Comparison of ENCODE assay signal across 1 cellular context in genomic region chr2:201419986-201420385, GRCh38.
TF ChIP-seq lines count a peak whose summit lies in the region.

No MANE protein-coding gene starts in this region.

TF ChIP-seq in SK-N-SH treated with all-trans-retinoic acid at 6 μM for 48 hours, 23 proteins besides CTCF, POLR2A, EP300 and RAD21 (continued from another document):
- TF ChIP-seq, protein P1, sequence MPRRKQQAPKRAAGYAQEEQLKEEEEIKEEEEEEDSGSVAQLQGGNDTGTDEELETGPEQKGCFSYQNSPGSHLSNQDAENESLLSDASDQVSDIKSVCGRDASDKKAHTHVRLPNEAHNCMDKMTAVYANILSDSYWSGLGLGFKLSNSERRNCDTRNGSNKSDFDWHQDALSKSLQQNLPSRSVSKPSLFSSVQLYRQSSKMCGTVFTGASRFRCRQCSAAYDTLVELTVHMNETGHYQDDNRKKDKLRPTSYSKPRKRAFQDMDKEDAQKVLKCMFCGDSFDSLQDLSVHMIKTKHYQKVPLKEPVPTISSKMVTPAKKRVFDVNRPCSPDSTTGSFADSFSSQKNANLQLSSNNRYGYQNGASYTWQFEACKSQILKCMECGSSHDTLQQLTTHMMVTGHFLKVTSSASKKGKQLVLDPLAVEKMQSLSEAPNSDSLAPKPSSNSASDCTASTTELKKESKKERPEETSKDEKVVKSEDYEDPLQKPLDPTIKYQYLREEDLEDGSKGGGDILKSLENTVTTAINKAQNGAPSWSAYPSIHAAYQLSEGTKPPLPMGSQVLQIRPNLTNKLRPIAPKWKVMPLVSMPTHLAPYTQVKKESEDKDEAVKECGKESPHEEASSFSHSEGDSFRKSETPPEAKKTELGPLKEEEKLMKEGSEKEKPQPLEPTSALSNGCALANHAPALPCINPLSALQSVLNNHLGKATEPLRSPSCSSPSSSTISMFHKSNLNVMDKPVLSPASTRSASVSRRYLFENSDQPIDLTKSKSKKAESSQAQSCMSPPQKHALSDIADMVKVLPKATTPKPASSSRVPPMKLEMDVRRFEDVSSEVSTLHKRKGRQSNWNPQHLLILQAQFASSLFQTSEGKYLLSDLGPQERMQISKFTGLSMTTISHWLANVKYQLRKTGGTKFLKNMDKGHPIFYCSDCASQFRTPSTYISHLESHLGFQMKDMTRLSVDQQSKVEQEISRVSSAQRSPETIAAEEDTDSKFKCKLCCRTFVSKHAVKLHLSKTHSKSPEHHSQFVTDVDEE (CRISPR knock-in tag; IDR thresholded peaks at IDR 0.05), result no peak
- TF ChIP-seq ZFP30 (CRISPR knock-in tag; IDR thresholded peaks at IDR 0.05) (no peak), GLIS3 (CRISPR knock-in tag; IDR thresholded peaks at IDR 0.05) (no peak), ZC3H10 (CRISPR knock-in tag; IDR thresholded peaks at IDR 0.05) (no peak), SNAI2 (CRISPR knock-in tag; IDR thresholded peaks at IDR 0.05) (no peak), ARNTL (CRISPR knock-in tag; IDR thresholded peaks at IDR 0.05; ENCODE audit: borderline replicate concordance, low read depth) (no peak), CSDC2 (CRISPR knock-in tag; IDR thresholded peaks at IDR 0.05) (no peak), OSR1 (CRISPR knock-in tag; IDR thresholded peaks at IDR 0.05) (no peak), ESRRG (CRISPR knock-in tag; IDR thresholded peaks at IDR 0.05) (no peak), ZNF565 (CRISPR knock-in tag; conservative IDR thresholded peaks at IDR 0.05; ENCODE audit: low read depth) (no peak), ZNF8 (CRISPR knock-in tag; IDR thresholded peaks at IDR 0.05) (no peak), ZNF70 (CRISPR knock-in tag; IDR thresholded peaks at IDR 0.05) (no peak), BACH2 (CRISPR knock-in tag; IDR thresholded peaks at IDR 0.05; ENCODE audit: borderline replicate concordance) (no peak), TCF4 (CRISPR knock-in tag; IDR thresholded peaks at IDR 0.05; ENCODE audit: borderline replicate concordance) (no peak)
- TF ChIP-seq, protein P2, sequence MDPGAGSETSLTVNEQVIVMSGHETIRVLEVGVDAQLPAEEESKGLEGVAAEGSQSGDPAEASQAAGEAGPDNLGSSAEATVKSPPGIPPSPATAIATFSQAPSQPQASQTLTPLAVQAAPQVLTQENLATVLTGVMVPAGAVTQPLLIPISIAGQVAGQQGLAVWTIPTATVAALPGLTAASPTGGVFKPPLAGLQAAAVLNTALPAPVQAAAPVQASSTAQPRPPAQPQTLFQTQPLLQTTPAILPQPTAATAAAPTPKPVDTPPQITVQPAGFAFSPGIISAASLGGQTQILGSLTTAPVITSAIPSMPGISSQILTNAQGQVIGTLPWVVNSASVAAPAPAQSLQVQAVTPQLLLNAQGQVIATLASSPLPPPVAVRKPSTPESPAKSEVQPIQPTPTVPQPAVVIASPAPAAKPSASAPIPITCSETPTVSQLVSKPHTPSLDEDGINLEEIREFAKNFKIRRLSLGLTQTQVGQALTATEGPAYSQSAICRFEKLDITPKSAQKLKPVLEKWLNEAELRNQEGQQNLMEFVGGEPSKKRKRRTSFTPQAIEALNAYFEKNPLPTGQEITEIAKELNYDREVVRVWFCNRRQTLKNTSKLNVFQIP (CRISPR knock-in tag; IDR thresholded peaks at IDR 0.05; ENCODE audit: borderline replicate concordance, low read depth), result no peak
- TF ChIP-seq, protein P3, sequence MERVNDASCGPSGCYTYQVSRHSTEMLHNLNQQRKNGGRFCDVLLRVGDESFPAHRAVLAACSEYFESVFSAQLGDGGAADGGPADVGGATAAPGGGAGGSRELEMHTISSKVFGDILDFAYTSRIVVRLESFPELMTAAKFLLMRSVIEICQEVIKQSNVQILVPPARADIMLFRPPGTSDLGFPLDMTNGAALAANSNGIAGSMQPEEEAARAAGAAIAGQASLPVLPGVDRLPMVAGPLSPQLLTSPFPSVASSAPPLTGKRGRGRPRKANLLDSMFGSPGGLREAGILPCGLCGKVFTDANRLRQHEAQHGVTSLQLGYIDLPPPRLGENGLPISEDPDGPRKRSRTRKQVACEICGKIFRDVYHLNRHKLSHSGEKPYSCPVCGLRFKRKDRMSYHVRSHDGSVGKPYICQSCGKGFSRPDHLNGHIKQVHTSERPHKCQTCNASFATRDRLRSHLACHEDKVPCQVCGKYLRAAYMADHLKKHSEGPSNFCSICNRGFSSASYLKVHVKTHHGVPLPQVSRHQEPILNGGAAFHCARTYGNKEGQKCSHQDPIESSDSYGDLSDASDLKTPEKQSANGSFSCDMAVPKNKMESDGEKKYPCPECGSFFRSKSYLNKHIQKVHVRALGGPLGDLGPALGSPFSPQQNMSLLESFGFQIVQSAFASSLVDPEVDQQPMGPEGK (CRISPR knock-in tag; IDR thresholded peaks at IDR 0.05; ENCODE audit: borderline replicate concordance), result no peak
